ENCODE assay signal across 1 cellular context in genomic region chr5:126031989-126032716, GRCh38.
TF ChIP-seq lines count a peak whose summit lies in the region.

No MANE protein-coding gene starts in this region.

TF ChIP-seq in HEK293, 187 proteins besides CTCF, POLR2A, EP300 and RAD21 (continued from another document):
- TF ChIP-seq, protein P1, sequence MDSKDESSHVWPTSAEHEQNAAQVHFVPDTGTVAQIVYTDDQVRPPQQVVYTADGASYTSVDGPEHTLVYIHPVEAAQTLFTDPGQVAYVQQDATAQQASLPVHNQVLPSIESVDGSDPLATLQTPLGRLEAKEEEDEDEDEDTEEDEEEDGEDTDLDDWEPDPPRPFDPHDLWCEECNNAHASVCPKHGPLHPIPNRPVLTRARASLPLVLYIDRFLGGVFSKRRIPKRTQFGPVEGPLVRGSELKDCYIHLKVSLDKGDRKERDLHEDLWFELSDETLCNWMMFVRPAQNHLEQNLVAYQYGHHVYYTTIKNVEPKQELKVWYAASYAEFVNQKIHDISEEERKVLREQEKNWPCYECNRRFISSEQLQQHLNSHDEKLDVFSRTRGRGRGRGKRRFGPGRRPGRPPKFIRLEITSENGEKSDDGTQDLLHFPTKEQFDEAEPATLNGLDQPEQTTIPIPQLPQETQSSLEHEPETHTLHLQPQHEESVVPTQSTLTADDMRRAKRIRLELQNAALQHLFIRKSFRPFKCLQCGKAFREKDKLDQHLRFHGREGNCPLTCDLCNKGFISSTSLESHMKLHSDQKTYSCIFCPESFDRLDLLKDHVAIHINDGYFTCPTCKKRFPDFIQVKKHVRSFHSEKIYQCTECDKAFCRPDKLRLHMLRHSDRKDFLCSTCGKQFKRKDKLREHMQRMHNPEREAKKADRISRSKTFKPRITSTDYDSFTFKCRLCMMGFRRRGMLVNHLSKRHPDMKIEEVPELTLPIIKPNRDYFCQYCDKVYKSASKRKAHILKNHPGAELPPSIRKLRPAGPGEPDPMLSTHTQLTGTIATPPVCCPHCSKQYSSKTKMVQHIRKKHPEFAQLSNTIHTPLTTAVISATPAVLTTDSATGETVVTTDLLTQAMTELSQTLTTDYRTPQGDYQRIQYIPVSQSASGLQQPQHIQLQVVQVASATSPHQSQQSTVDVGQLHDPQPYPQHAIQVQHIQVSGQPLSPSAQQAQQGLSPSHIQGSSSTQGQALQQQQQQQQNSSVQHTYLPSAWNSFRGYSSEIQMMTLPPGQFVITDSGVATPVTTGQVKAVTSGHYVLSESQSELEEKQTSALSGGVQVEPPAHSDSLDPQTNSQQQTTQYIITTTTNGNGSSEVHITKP (tag by site-specific recombination; IDR thresholded peaks at IDR 0.05), result peak; percentile 64
